ENCODE assay signal across 1 cellular context in the genomic region with DNA sequence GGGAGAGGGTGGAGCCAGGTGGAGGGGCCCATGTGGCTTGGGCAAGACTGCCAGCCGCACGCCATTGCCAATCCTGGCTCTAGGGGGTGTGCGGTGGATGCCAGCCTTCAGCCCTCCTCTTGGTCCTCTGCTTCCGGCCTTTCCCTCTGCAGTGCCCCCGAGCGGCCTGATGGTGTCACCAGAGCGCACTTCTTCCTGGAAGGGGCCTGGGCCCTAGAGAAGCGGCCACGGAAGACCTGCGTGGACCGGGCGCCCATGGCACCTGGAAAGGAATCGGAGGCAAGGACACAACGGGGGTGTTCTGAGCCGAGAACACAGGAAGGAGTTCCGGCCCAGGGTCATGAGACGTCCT.
TF ChIP-seq lines count a peak whose summit lies in the region.

No MANE protein-coding gene starts in this region.

TF ChIP-seq in GM23338, 12 proteins besides CTCF, POLR2A, EP300 and RAD21 (continued from another document):
- TF ChIP-seq, protein P1, sequence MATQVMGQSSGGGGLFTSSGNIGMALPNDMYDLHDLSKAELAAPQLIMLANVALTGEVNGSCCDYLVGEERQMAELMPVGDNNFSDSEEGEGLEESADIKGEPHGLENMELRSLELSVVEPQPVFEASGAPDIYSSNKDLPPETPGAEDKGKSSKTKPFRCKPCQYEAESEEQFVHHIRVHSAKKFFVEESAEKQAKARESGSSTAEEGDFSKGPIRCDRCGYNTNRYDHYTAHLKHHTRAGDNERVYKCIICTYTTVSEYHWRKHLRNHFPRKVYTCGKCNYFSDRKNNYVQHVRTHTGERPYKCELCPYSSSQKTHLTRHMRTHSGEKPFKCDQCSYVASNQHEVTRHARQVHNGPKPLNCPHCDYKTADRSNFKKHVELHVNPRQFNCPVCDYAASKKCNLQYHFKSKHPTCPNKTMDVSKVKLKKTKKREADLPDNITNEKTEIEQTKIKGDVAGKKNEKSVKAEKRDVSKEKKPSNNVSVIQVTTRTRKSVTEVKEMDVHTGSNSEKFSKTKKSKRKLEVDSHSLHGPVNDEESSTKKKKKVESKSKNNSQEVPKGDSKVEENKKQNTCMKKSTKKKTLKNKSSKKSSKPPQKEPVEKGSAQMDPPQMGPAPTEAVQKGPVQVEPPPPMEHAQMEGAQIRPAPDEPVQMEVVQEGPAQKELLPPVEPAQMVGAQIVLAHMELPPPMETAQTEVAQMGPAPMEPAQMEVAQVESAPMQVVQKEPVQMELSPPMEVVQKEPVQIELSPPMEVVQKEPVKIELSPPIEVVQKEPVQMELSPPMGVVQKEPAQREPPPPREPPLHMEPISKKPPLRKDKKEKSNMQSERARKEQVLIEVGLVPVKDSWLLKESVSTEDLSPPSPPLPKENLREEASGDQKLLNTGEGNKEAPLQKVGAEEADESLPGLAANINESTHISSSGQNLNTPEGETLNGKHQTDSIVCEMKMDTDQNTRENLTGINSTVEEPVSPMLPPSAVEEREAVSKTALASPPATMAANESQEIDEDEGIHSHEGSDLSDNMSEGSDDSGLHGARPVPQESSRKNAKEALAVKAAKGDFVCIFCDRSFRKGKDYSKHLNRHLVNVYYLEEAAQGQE (IDR thresholded peaks at IDR 0.05; ENCODE audit: unreplicated experiment): no peak
- TF ChIP-seq, protein P2, sequence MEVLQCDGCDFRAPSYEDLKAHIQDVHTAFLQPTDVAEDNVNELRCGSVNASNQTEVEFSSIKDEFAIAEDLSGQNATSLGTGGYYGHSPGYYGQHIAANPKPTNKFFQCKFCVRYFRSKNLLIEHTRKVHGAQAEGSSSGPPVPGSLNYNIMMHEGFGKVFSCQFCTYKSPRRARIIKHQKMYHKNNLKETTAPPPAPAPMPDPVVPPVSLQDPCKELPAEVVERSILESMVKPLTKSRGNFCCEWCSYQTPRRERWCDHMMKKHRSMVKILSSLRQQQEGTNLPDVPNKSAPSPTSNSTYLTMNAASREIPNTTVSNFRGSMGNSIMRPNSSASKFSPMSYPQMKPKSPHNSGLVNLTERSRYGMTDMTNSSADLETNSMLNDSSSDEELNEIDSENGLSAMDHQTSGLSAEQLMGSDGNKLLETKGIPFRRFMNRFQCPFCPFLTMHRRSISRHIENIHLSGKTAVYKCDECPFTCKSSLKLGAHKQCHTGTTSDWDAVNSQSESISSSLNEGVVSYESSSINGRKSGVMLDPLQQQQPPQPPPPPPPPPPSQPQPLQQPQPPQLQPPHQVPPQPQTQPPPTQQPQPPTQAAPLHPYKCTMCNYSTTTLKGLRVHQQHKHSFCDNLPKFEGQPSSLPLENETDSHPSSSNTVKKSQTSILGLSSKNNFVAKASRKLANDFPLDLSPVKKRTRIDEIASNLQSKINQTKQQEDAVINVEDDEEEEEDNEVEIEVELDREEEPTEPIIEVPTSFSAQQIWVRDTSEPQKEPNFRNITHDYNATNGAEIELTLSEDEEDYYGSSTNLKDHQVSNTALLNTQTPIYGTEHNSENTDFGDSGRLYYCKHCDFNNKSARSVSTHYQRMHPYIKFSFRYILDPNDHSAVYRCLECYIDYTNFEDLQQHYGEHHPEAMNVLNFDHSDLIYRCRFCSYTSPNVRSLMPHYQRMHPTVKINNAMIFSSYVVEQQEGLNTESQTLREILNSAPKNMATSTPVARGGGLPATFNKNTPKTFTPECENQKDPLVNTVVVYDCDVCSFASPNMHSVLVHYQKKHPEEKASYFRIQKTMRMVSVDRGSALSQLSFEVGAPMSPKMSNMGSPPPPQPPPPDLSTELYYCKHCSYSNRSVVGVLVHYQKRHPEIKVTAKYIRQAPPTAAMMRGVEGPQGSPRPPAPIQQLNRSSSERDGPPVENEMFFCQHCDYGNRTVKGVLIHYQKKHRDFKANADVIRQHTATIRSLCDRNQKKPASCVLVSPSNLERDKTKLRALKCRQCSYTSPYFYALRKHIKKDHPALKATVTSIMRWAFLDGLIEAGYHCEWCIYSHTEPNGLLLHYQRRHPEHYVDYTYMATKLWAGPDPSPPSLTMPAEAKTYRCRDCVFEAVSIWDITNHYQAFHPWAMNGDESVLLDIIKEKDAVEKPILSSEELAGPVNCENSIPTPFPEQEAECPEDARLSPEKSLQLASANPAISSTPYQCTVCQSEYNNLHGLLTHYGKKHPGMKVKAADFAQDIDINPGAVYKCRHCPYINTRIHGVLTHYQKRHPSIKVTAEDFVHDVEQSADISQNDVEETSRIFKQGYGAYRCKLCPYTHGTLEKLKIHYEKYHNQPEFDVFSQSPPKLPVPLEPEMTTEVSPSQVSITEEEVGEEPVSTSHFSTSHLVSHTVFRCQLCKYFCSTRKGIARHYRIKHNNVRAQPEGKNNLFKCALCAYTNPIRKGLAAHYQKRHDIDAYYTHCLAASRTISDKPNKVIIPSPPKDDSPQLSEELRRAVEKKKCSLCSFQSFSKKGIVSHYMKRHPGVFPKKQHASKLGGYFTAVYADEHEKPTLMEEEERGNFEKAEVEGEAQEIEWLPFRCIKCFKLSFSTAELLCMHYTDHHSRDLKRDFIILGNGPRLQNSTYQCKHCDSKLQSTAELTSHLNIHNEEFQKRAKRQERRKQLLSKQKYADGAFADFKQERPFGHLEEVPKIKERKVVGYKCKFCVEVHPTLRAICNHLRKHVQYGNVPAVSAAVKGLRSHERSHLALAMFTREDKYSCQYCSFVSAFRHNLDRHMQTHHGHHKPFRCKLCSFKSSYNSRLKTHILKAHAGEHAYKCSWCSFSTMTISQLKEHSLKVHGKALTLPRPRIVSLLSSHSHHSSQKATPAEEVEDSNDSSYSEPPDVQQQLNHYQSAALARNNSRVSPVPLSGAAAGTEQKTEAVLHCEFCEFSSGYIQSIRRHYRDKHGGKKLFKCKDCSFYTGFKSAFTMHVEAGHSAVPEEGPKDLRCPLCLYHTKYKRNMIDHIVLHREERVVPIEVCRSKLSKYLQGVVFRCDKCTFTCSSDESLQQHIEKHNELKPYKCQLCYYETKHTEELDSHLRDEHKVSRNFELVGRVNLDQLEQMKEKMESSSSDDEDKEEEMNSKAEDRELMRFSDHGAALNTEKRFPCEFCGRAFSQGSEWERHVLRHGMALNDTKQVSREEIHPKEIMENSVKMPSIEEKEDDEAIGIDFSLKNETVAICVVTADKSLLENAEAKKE (CRISPR knock-in tag; IDR thresholded peaks at IDR 0.05): no peak
- no peak for TF ChIP-seq CREB1 (CRISPR knock-in tag; IDR thresholded peaks at IDR 0.05; ENCODE audit: low read depth)
- TF ChIP-seq JUNB (IDR thresholded peaks at IDR 0.05; ENCODE audit: unreplicated experiment): no peak
- TF ChIP-seq POLR2AphosphoS5 (IDR thresholded peaks at IDR 0.05; ENCODE audit: low read depth): no peak
- no peak for TF ChIP-seq ZNF114 (CRISPR knock-in tag; IDR thresholded peaks at IDR 0.05)
- no peak for TF ChIP-seq EZH2 (IDR thresholded peaks at IDR 0.05; ENCODE audit: low read depth, unreplicated experiment)
- TF ChIP-seq ZNF331 (CRISPR knock-in tag; IDR thresholded peaks at IDR 0.05; ENCODE audit: low read depth): no peak
